In the genomic region with DNA sequence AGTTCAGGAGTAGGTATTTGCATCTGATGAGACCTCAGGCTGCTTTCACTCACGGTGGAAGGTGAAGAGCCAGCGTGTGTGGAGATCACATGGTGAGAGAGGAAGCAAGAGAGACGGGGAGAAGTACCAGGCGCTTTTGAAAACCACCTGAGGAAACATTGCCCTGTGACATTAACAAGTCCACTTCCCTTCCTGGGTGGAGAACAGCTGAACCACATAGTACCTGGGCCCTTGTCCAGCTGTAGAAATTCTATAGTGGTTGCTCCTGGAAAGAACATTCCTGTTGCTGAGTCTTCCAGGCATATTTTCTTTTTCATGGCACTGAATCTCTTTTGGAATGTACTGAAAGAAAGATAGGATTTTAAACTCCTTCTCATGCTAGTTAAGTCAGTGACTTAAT, we compare ENCODE assay signal across 18 cellular contexts.
A peak's percentile ranks its signal among the peaks of the same experiment; 100 is the strongest.
DNase-seq lines count a peak whose midpoint lies in the region; ATAC-seq and TF ChIP-seq lines count a peak whose summit lies in the region.
"Had no signal": no experiment of that assay in that cellular context is flagged by ENCODE, and none has a peak within 500 bp of the region (broad histone marks: within the 10 kb centered on the region; RNA-seq: fewer than 3 reads in every experiment).

No MANE protein-coding gene starts in this region.

- CTCF ChIA-PET in activated naive CD4-positive, alpha-beta T cell treated with anti-CD3 and anti-CD28 coated beads for 36 hours (lab: Charles Lee) = no interaction called here
- CTCF ChIA-PET in activated B cell treated with CpG ODN at 0.5 μM for 24 hours (lab: Charles Lee) = no interaction called here
- CTCF ChIA-PET in CD4-positive, alpha-beta memory T cell (lab: Charles Lee; ENCODE audit: partially characterized antibody) = no interaction called here

- peak overlapping the region; percentile 60 for H3K4me3 Mint-ChIP-seq in activated naive CD4-positive, alpha-beta T cell treated with anti-CD3 and anti-CD28 coated beads, Interleukin-2, amount 50 U/mL, for 24 hours
- no peak overlapping the region for H3K4me3 Mint-ChIP-seq in activated naive CD4-positive, alpha-beta T cell treated with anti-CD3 and anti-CD28 coated beads for 36 hours
- no peak overlapping the region for H3K4me3 Mint-ChIP-seq in activated B cell treated with CpG ODN at 0.5 μM for 24 hours
- no peak overlapping the region for H3K4me3 Mint-ChIP-seq in stimulated activated naive B cell treated with anti-CD40 and anti-IgM and Interleukin-4, amounts not matched to agents 10 μg/mL and 1 μg/mL and 100 μg/mL, for 72 hours
- H3K4me3 Mint-ChIP-seq in CD4-positive, alpha-beta memory T cell = no peak overlapping the region
- H3K4me3 Mint-ChIP-seq: naive thymus-derived CD4-positive, alpha-beta T cell had no signal

- peaks cover 10% of the 10 kb centered on the region for H3K4me1 Mint-ChIP-seq in activated naive CD4-positive, alpha-beta T cell treated with anti-CD3 and anti-CD28 coated beads, Interleukin-2, amount 50 U/mL, for 24 hours
- H3K4me1 Mint-ChIP-seq in activated naive CD4-positive, alpha-beta T cell treated with anti-CD3 and anti-CD28 coated beads for 36 hours (ENCODE audit: low read depth) = peaks cover 5% of the 10 kb centered on the region
- H3K4me1 Mint-ChIP-seq in activated B cell treated with CpG ODN at 0.5 μM for 24 hours = peaks cover 9% of the 10 kb centered on the region
- H3K4me1 Mint-ChIP-seq in stimulated activated naive B cell treated with anti-CD40 and anti-IgM and Interleukin-4, amounts not matched to agents 10 μg/mL and 1 μg/mL and 100 μg/mL, for 72 hours = peaks cover 7 to 9% of the 10 kb centered on the region in 2 donors
- peaks cover 4 to 6% (median 6%) of the 10 kb centered on the region in 4 donors for H3K4me1 Mint-ChIP-seq in CD4-positive, alpha-beta memory T cell

- intact Hi-C loops in activated naive CD4-positive, alpha-beta T cell treated with anti-CD3 and anti-CD28 coated beads for 36 hours (cut with micrococcal nuclease) = no loop called here
- intact Hi-C loops in activated B cell treated with CpG ODN at 0.5 μM for 24 hours (cut with micrococcal nuclease) = no loop called here
- intact Hi-C loops in CD4-positive, alpha-beta memory T cell (cut with micrococcal nuclease) = no loop called here

- H3K27me3 Mint-ChIP-seq in activated naive CD4-positive, alpha-beta T cell treated with anti-CD3 and anti-CD28 coated beads, Interleukin-2, amount 50 U/mL, for 24 hours = no peaks in the 10 kb centered on the region
- H3K27me3 Mint-ChIP-seq in activated naive CD4-positive, alpha-beta T cell treated with anti-CD3 and anti-CD28 coated beads for 36 hours (ENCODE audit: low read depth) = no peaks in the 10 kb centered on the region
- H3K27me3 Mint-ChIP-seq in activated B cell treated with CpG ODN at 0.5 μM for 24 hours = peaks cover 5% of the 10 kb centered on the region
- peaks cover 16 to 19% of the 10 kb centered on the region in 2 donors for H3K27me3 Mint-ChIP-seq in stimulated activated naive B cell treated with anti-CD40 and anti-IgM and Interleukin-4, amounts not matched to agents 10 μg/mL and 1 μg/mL and 100 μg/mL, for 72 hours
- H3K27me3 Mint-ChIP-seq in CD4-positive, alpha-beta memory T cell = no peaks in the 10 kb centered on the region
- H3K27me3 Mint-ChIP-seq: naive thymus-derived CD4-positive, alpha-beta T cell had no signal

- TF ChIP-seq CTCF in activated B cell treated with CpG ODN at 0.5 μM for 24 hours (IDR thresholded peaks at IDR 0.05) = no peak

- H3K9me3 ChIP-seq in CD4-positive, alpha-beta memory T cell (ENCODE audit: control insufficient read depth in 1 of 2, low read length in 2 of 2) = no peaks in the 10 kb centered on the region
- H3K9me3 ChIP-seq: A549, right atrium auricular region, uterus had no signal

- H3K36me3 ChIP-seq in CD4-positive, alpha-beta memory T cell (ENCODE audit: insufficient read depth, low read length) = no peaks in the 10 kb centered on the region
- H3K36me3 ChIP-seq: right atrium auricular region, uterus had no signal

- H3K27me3 ChIP-seq in CD4-positive, alpha-beta memory T cell (ENCODE audit: insufficient read depth, low read length) = no peaks in the 10 kb centered on the region
- H3K27me3 ChIP-seq: right atrium auricular region, uterus had no signal

- H3K9me3 Mint-ChIP-seq in activated naive CD4-positive, alpha-beta T cell treated with anti-CD3 and anti-CD28 coated beads, Interleukin-2, amount 50 U/mL, for 24 hours = no peaks in the 10 kb centered on the region
- H3K9me3 Mint-ChIP-seq in activated naive CD4-positive, alpha-beta T cell treated with anti-CD3 and anti-CD28 coated beads for 36 hours = no peaks in the 10 kb centered on the region
- no peaks in the 10 kb centered on the region for H3K9me3 Mint-ChIP-seq in activated B cell treated with CpG ODN at 0.5 μM for 24 hours
- H3K9me3 Mint-ChIP-seq in stimulated activated naive B cell treated with anti-CD40 and anti-IgM and Interleukin-4, amounts not matched to agents 10 μg/mL and 1 μg/mL and 100 μg/mL, for 72 hours = peaks cover 0 to 3% of the 10 kb centered on the region in 2 donors
- H3K9me3 Mint-ChIP-seq in CD4-positive, alpha-beta memory T cell = peaks cover 0 to 2% (median 0%) of the 10 kb centered on the region in 8 donors

- H3K4me1 ChIP-seq in CD4-positive, alpha-beta memory T cell (ENCODE audit: insufficient read depth, low read length) = no peaks in the 10 kb centered on the region
- H3K4me1 ChIP-seq: right atrium auricular region, uterus had no signal

- H3K4me3 ChIP-seq in CD4-positive, alpha-beta memory T cell (ENCODE audit: low read length in 2 of 2) = no peak overlapping the region
- H3K4me3 ChIP-seq: A549, right atrium auricular region, uterus had no signal

- DNase-seq in activated naive CD4-positive, alpha-beta T cell treated with anti-CD3 and anti-CD28 coated beads for 36 hours = no peak
- no peak for DNase-seq in activated B cell treated with CpG ODN at 0.5 μM for 24 hours
- DNase-seq in fibroblast of peridontal ligament (ENCODE audit: extremely low read depth) = peak; percentile 70
- DNase-seq in stimulated activated naive B cell treated with anti-CD40 and anti-IgM and Interleukin-4, amounts not matched to agents 10 μg/mL and 1 μg/mL and 100 μg/mL, for 72 hours = no peak
- no peak for DNase-seq in CD4-positive, alpha-beta memory T cell
- DNase-seq: activated gamma-delta T cell; caudate nucleus; COR-L47; left ventricle myocardium superior; stimulated activated CD4-positive, alpha-beta T cell treated with anti-CD3 and anti-CD28 coated beads, Interleukin-2, amount 100 ng/mL, for 48 hours; uterus had no signal

- POLR2A ChIA-PET in activated B cell treated with CpG ODN at 0.5 μM for 24 hours (lab: Charles Lee) = no interaction called here
- POLR2A ChIA-PET in CD4-positive, alpha-beta memory T cell (lab: Charles Lee; ENCODE audit: partially characterized antibody) = no interaction called here

- H3K36me3 Mint-ChIP-seq in activated naive CD4-positive, alpha-beta T cell treated with anti-CD3 and anti-CD28 coated beads, Interleukin-2, amount 50 U/mL, for 24 hours = no peaks in the 10 kb centered on the region
- no peaks in the 10 kb centered on the region for H3K36me3 Mint-ChIP-seq in activated naive CD4-positive, alpha-beta T cell treated with anti-CD3 and anti-CD28 coated beads for 36 hours (ENCODE audit: low read depth)
- H3K36me3 Mint-ChIP-seq in activated B cell treated with CpG ODN at 0.5 μM for 24 hours (ENCODE audit: low read depth) = no peaks in the 10 kb centered on the region
- H3K36me3 Mint-ChIP-seq in stimulated activated naive B cell treated with anti-CD40 and anti-IgM and Interleukin-4, amounts not matched to agents 10 μg/mL and 1 μg/mL and 100 μg/mL, for 72 hours = no peaks in the 10 kb centered on the region
- H3K36me3 Mint-ChIP-seq in CD4-positive, alpha-beta memory T cell = no peaks in the 10 kb centered on the region
- H3K36me3 Mint-ChIP-seq: naive thymus-derived CD4-positive, alpha-beta T cell had no signal

- peak overlapping the region; percentile 78 for H3K27ac Mint-ChIP-seq in activated naive CD4-positive, alpha-beta T cell treated with anti-CD3 and anti-CD28 coated beads, Interleukin-2, amount 50 U/mL, for 24 hours
- no peak overlapping the region for H3K27ac Mint-ChIP-seq in activated naive CD4-positive, alpha-beta T cell treated with anti-CD3 and anti-CD28 coated beads for 36 hours
- no peak overlapping the region for H3K27ac Mint-ChIP-seq in activated B cell treated with CpG ODN at 0.5 μM for 24 hours
- no peak overlapping the region for H3K27ac Mint-ChIP-seq in stimulated activated naive B cell treated with anti-CD40 and anti-IgM and Interleukin-4, amounts not matched to agents 10 μg/mL and 1 μg/mL and 100 μg/mL, for 72 hours
- H3K27ac Mint-ChIP-seq in CD4-positive, alpha-beta memory T cell = peak overlapping the region in 2 of 7 donors; percentile 60 to 85

- ATAC-seq in activated B cell treated with CpG ODN at 0.5 μM for 24 hours (ENCODE audit: low read depth) = peak; percentile 34
- peak; percentile 63 to 71 for ATAC-seq in stimulated activated naive B cell treated with anti-CD40 and anti-IgM and Interleukin-4, amounts not matched to agents 10 μg/mL and 1 μg/mL and 100 μg/mL, for 72 hours (replicated peaks)
- ATAC-seq in GM21528 (IDR thresholded peaks at IDR 0.05; ENCODE audit: low FRiP score, unreplicated experiment) = no peak
- no peak for ATAC-seq in GM18519 (IDR thresholded peaks at IDR 0.05; ENCODE audit: low FRiP score, unreplicated experiment)
- ATAC-seq: A549; HepG2; left ventricle myocardium superior; naive thymus-derived CD4-positive, alpha-beta T cell had no signal

- H3K27ac ChIP-seq in CD4-positive, alpha-beta memory T cell (ENCODE audit: low read depth, low read length) = no peak overlapping the region
- H3K27ac ChIP-seq: right atrium auricular region, uterus had no signal

Comparison
In these comparisons a context has a peak if more than half of its experiments do, and no peak if none do; other contexts are left out.
1. ATAC-seq: peak in activated B cell treated with CpG ODN at 0.5 μM for 24 hours (single experiment) and stimulated activated naive B cell treated with anti-CD40 and anti-IgM and Interleukin-4, amounts not matched to agents 10 μg/mL and 1 μg/mL and 100 μg/mL, for 72 hours (2 of 2); none in GM21528 (single experiment) and GM18519 (single experiment).